Comparison of ENCODE assay signal across 9 cellular contexts in genomic region chr6:70666726-70667125, GRCh38. TPM values are rescaled to one million over a fixed set of nuclear protein-coding genes. Genes with fewer than 3 reads are reported as not detected.
DNase-seq lines count a peak whose midpoint lies in the region; ATAC-seq and TF ChIP-seq lines count a peak whose summit lies in the region.
"Had no signal": no experiment of that assay in that cellular context is flagged by ENCODE, and none has a peak within 500 bp of the region (broad histone marks: within the 10 kb centered on the region; RNA-seq: fewer than 3 reads in every experiment).

No MANE protein-coding gene starts in this region.

- no peak for TF ChIP-seq POLR2A in prostate gland (IDR thresholded peaks at IDR 0.05)

- H3K27ac ChIP-seq in DND-41 (ENCODE audit: low read length) (peak overlapping the region; percentile 90), duodenal mucosa (ENCODE audit: low read depth, low read length) (no peak overlapping the region), prostate gland (peak overlapping the region; percentile 89 to 94)

- TF ChIP-seq CTCF in DND-41 (IDR thresholded peaks at IDR 0.05; ENCODE audit: borderline replicate concordance, extremely low read depth, low read length, poor library complexity, severe bottlenecking) = no peak
- no peak for TF ChIP-seq CTCF in prostate gland (IDR thresholded peaks at IDR 0.05)

- ATAC-seq in DND-41 (ENCODE audit: insufficient read depth, low read depth) (no peak), GM21529 (IDR thresholded peaks at IDR 0.05; ENCODE audit: unreplicated experiment) (no peak)

- peak overlapping the region; percentile 96 for H3K4me2 ChIP-seq in DND-41 (ENCODE audit: insufficient read depth, low read length)

- WGBS in prostate gland = 73% methylated on average over 6 of the region's 6 CpGs

- H2AFZ ChIP-seq in DND-41 (ENCODE audit: low read depth, low read length) = peak overlapping the region; percentile 96

- intact Hi-C loops in prostate gland (cut with DNase I) (loop anchor here (10.0 kb wide), 2 partner anchors 102 to 252 kb away; partner anchors contain the start of genes FAM135A and SDHAF4), posterior cingulate gyrus (cut with DNase I) (loop anchor here (5.0 kb wide), 1 partner anchor 99 kb away; the partner anchor contains the start of gene SDHAF4)

- DNase-seq in DND-41 (no peak), NOMO-1 treated with DMSO at 0.1 percent for 48 hours (lab: John Stamatoyannopoulos, UW; ENCODE audit: unreplicated experiment) (peak; percentile 84), prostate gland (ENCODE audit: low spot score) (no peak), superior temporal gyrus (ENCODE audit: extremely low spot score) (no peak), posterior cingulate gyrus (no peak), DMS79 treated with DMSO at 0.1 percent for 48 hours (lab: John Stamatoyannopoulos, UW) (no peak)
- DNase-seq: NCI-H1092 had no signal

- H3K36me3 ChIP-seq in DND-41 (ENCODE audit: insufficient read depth, low read length) = no peaks in the 10 kb centered on the region; the same call in 1 of the 2 replicates
- H3K36me3 ChIP-seq in duodenal mucosa (ENCODE audit: control insufficient read depth in 1 of 2, insufficient read depth in 2 of 2, low read length in 2 of 2) = no peaks in the 10 kb centered on the region
- no peaks in the 10 kb centered on the region for H3K36me3 ChIP-seq in prostate gland

- peaks cover 41% of the 10 kb centered on the region for H3K79me2 ChIP-seq in DND-41 (ENCODE audit: insufficient read depth, low read length)

- H3K27me3 ChIP-seq in DND-41 (ENCODE audit: insufficient read depth, low read length, poor library complexity) = no peaks in the 10 kb centered on the region
- no peaks in the 10 kb centered on the region for H3K27me3 ChIP-seq in duodenal mucosa (ENCODE audit: control insufficient read depth in 1 of 2, insufficient read depth in 2 of 2, low read length in 2 of 2)
- H3K27me3 ChIP-seq in prostate gland (replicated peaks; ENCODE audit: insufficient read depth) = no peaks in the 10 kb centered on the region

- H3K4me1 ChIP-seq in DND-41 (ENCODE audit: insufficient read depth, low read length) = peaks cover 32% of the 10 kb centered on the region
- H3K4me1 ChIP-seq in duodenal mucosa (ENCODE audit: control insufficient read depth in 1 of 2, insufficient read depth in 2 of 2, low read length in 2 of 2) = peaks cover 13 to 17% of the 10 kb centered on the region in 2 donors
- peaks cover 10% of the 10 kb centered on the region for H3K4me1 ChIP-seq in prostate gland (replicated peaks)

- H4K20me1 ChIP-seq in DND-41 (ENCODE audit: insufficient read depth, low read length) = peaks cover 11% of the 10 kb centered on the region; the same call in 1 of the 2 replicates

- H3K9ac ChIP-seq in DND-41 (ENCODE audit: low read depth, low read length) (peak overlapping the region; percentile 71), duodenal mucosa (ENCODE audit: low read depth in 1 of 2, low read length in 2 of 2) (peak overlapping the region in 1 of 2 donors; percentile 88)

- H3K9me3 ChIP-seq in DND-41 (ENCODE audit: insufficient read depth, low read length, severe bottlenecking) (no peaks in the 10 kb centered on the region), duodenal mucosa (ENCODE audit: control insufficient read depth in 1 of 2, low read length in 2 of 2) (no peaks in the 10 kb centered on the region), prostate gland (no peaks in the 10 kb centered on the region)

- peak overlapping the region; percentile 51 to 99; a peak in 3 of 4 replicates for H3K4me3 ChIP-seq in DND-41 (ENCODE audit: low read depth in 1 of 2, low read length in 2 of 2)
- peak overlapping the region; percentile 94 to 97 for H3K4me3 ChIP-seq in duodenal mucosa (ENCODE audit: low read depth in 1 of 2, low read length in 2 of 2)
- H3K4me3 ChIP-seq in prostate gland = no peak overlapping the region

RNA-seq across cellular contexts. Expression of gene SMAP1, which starts 1.0 kb away (rescaled TPM):
- total RNA-seq in prostate gland = 10 to 100 TPM; 26.0 to 30.3 TPM

Comparison
In these comparisons a context has a peak if more than half of its experiments do, and no peak if none do; other contexts are left out.
1. H3K4me3 ChIP-seq: peak in DND-41 (2 of 2) and duodenal mucosa (2 of 2); none in prostate gland (0 of 2).